ENCODE assay signal across 23 cellular contexts in genomic region chr11:69053169-69053477, GRCh38. TPM values are rescaled to one million over a fixed set of nuclear protein-coding genes. Genes with fewer than 3 reads are reported as not detected.
DNase-seq lines count a peak whose midpoint lies in the region; ATAC-seq and TF ChIP-seq lines count a peak whose summit lies in the region.
"Had no signal": no experiment of that assay in that cellular context is flagged by ENCODE, and none has a peak within 500 bp of the region (broad histone marks: within the 10 kb centered on the region; RNA-seq: fewer than 3 reads in every experiment).

No MANE protein-coding gene starts in this region.

- H3K9ac ChIP-seq in KMS-11 (no peak overlapping the region; the same call in 1 of the 2 replicates), neural progenitor cell (peak overlapping the region; percentile 27)

- peaks cover 14% of the 10 kb centered on the region for H3K4me1 Mint-ChIP-seq in neural progenitor cell

- peak overlapping the region; percentile 63 for H3K27ac ChIP-seq in KMS-11
- H3K27ac ChIP-seq in angular gyrus (ENCODE audit: low read depth, low read length) = peak overlapping the region; percentile 12
- no peak overlapping the region for H3K27ac ChIP-seq in neural progenitor cell
- H3K27ac ChIP-seq in SJCRH30 = no peak overlapping the region
- H3K27ac ChIP-seq: brain microvascular endothelial cell had no signal

- H3K4me2 ChIP-seq in KMS-11 (peak overlapping the region; percentile 93; the same call in 1 of the 2 replicates), neural progenitor cell (no peak overlapping the region)

- no peaks in the 10 kb centered on the region for H3K27me3 Mint-ChIP-seq in neural progenitor cell (ENCODE audit: insufficient read depth, low read depth)
- H3K27me3 Mint-ChIP-seq: effector memory CD8-positive, alpha-beta T cell; memory B cell had no signal

- H2AFZ ChIP-seq in KMS-11 (ENCODE audit: low read depth) (no peak overlapping the region), neural progenitor cell (replicated peaks) (no peak overlapping the region)

- H3K27ac Mint-ChIP-seq in neural progenitor cell = no peak overlapping the region
- H3K27ac Mint-ChIP-seq: WTC11 had no signal

- DNase-seq in neural progenitor cell (ENCODE audit: low spot score) (no peak), SJCRH30 (no peak), activated gamma-delta T cell (lab: John Stamatoyannopoulos, UW) (no peak)
- no peak for DNase-seq in stimulated activated CD4-positive, alpha-beta T cell treated with anti-CD3 and anti-CD28 coated beads, Interleukin-15, amount 100 ng/mL, for 24 hours
- DNase-seq: activated CD4-positive, alpha-beta T cell treated with anti-CD3 and anti-CD28 coated beads, Interleukin-2, amount 50 U/mL, for 4 hours; activated CD8-positive, alpha-beta memory T cell treated with anti-CD3 and anti-CD28 coated beads, Interleukin-2, amount 50 U/mL, for 48 hours; activated effector memory CD4-positive, alpha-beta T cell treated with anti-CD3 and anti-CD28 coated beads, Interleukin-2, amount 50 U/mL, for 16 hours; brain microvascular endothelial cell; DMS79; effector memory CD8-positive, alpha-beta T cell; NCI-H1105; NCI-H2107; NCI-H510A treated with DMSO at 0.1 percent for 48 hours; T-helper 9 cell had no signal

- H3K27me3 ChIP-seq in KMS-11 (ENCODE audit: insufficient read depth, low read depth) = no peaks in the 10 kb centered on the region
- no peaks in the 10 kb centered on the region for H3K27me3 ChIP-seq in neural progenitor cell
- H3K27me3 ChIP-seq in SJCRH30 = no peaks in the 10 kb centered on the region
- H3K27me3 ChIP-seq: brain microvascular endothelial cell, right lobe of liver had no signal

- no peaks in the 10 kb centered on the region for H4K20me1 ChIP-seq in KMS-11 (ENCODE audit: insufficient read depth)
- peaks cover 26% of the 10 kb centered on the region for H4K20me1 ChIP-seq in neural progenitor cell (ENCODE audit: low read depth)

- H3K4me3 ChIP-seq in KMS-11 (IDR thresholded peaks at IDR 0.05; ENCODE audit: insufficient read depth, low read depth, low read length) = no peak overlapping the region
- H3K4me3 ChIP-seq in neural progenitor cell = no peak overlapping the region
- no peak overlapping the region for H3K4me3 ChIP-seq in SJCRH30
- H3K4me3 ChIP-seq: right lobe of liver had no signal

- H3K36me3 Mint-ChIP-seq in neural progenitor cell = no peaks in the 10 kb centered on the region

- H3K36me3 ChIP-seq in KMS-11 (ENCODE audit: insufficient read depth) = no peaks in the 10 kb centered on the region
- H3K36me3 ChIP-seq in neural progenitor cell = no peaks in the 10 kb centered on the region
- H3K36me3 ChIP-seq in SJCRH30 = no peaks in the 10 kb centered on the region

- H3K4me1 ChIP-seq in KMS-11 (ENCODE audit: low read depth, poor library complexity, severe bottlenecking) (peaks cover 80% of the 10 kb centered on the region), neural progenitor cell (peaks cover 11% of the 10 kb centered on the region), SJCRH30 (peaks cover 11% of the 10 kb centered on the region)

- no peak overlapping the region for H3K4me3 Mint-ChIP-seq in neural progenitor cell
- H3K4me3 Mint-ChIP-seq: WTC11 had no signal

- H3K9me3 ChIP-seq in neural progenitor cell (ENCODE audit: low read depth) = no peaks in the 10 kb centered on the region
- H3K9me3 ChIP-seq in SJCRH30 (replicated peaks) = no peaks in the 10 kb centered on the region
- H3K9me3 ChIP-seq: right lobe of liver had no signal

- ATAC-seq in GM18909 (IDR thresholded peaks at IDR 0.05; ENCODE audit: poor library complexity, unreplicated experiment) = no peak
- ATAC-seq: effector memory CD8-positive, alpha-beta T cell; right lobe of liver; SK-N-SH treated with all-trans-retinoic acid at 6 μM for 48 hours; WTC11 had no signal

- no peaks in the 10 kb centered on the region for H3K9me3 Mint-ChIP-seq in neural progenitor cell
- H3K9me3 Mint-ChIP-seq: effector memory CD8-positive, alpha-beta T cell; memory B cell; WTC11 had no signal

- no peak for TF ChIP-seq CTCF in KMS-11 (conservative IDR thresholded peaks at IDR 0.05; ENCODE audit: low read depth, low read length)
- no peak for TF ChIP-seq CTCF in neural progenitor cell (IDR thresholded peaks at IDR 0.05)

- peaks cover 8% of the 10 kb centered on the region; the same call in 1 of the 2 replicates for H3K79me2 ChIP-seq in KMS-11 (ENCODE audit: insufficient read depth, low read depth)
- H3K79me2 ChIP-seq in neural progenitor cell (ENCODE audit: low read depth) = peaks cover 44% of the 10 kb centered on the region

- H3F3A ChIP-seq in neural progenitor cell (ENCODE audit: low read depth) = no peaks in the 10 kb centered on the region

RNA-seq across cellular contexts. Expression of gene TPCN2, which starts 4.4 kb away (rescaled TPM):
- 7.2 and 10.9 TPM in 2 replicates for total RNA-seq in neural progenitor cell (ENCODE audit: low replicate concordance)
- 3.9 and 5.5 TPM in 2 replicates for total RNA-seq in SJCRH30 (2014; rRNA removed; shearing (Covaris generic))

RNA-seq across cellular contexts. Expression of gene MRGPRF, which starts 40.1 kb away (rescaled TPM):
- total RNA-seq in neural progenitor cell (ENCODE audit: low replicate concordance) = 0.56 and 3.5 TPM in 2 replicates
- 0.35 and 0.51 TPM in 2 replicates for total RNA-seq in SJCRH30 (2014; rRNA removed; shearing (Covaris generic))
- total RNA-seq: glomerular endothelial cell, RPMI7951 had no signal

Comparison
In these comparisons a context has a peak if more than half of its experiments do, and no peak if none do; other contexts are left out.
1. H3K27ac ChIP-seq: peak in KMS-11 (single experiment) and angular gyrus (single experiment); none in neural progenitor cell (single experiment) and SJCRH30 (single experiment).